2 cellular contexts compared by ENCODE assay signal in genomic region chr13:27952931-27953670, GRCh38.
A peak's percentile ranks its signal among the peaks of the same experiment; 100 is the strongest.
TF ChIP-seq lines count a peak whose summit lies in the region.

No MANE protein-coding gene starts in this region.

TF ChIP-seq in A549, 52 proteins besides CTCF, POLR2A, EP300 and RAD21:
- TF ChIP-seq HOXB13 (CRISPR knock-in tag; IDR thresholded peaks at IDR 0.05; ENCODE audit: low read depth) = no peak

TF ChIP-seq in GM23338, 12 proteins besides CTCF, POLR2A, EP300 and RAD21:
- TF ChIP-seq ETS1 (IDR thresholded peaks at IDR 0.05) (no peak), EZH2phosphoT487 (IDR thresholded peaks at IDR 0.05; ENCODE audit: unreplicated experiment) (peak; percentile 59), REST (IDR thresholded peaks at IDR 0.05; ENCODE audit: unreplicated experiment) (no peak), EZH2 (IDR thresholded peaks at IDR 0.05; ENCODE audit: low read depth, unreplicated experiment) (peak; percentile 76), NANOG (IDR thresholded peaks at IDR 0.05; ENCODE audit: borderline replicate concordance) (no peak), POLR2AphosphoS5 (IDR thresholded peaks at IDR 0.05; ENCODE audit: low read depth) (no peak), CREB1 (CRISPR knock-in tag; IDR thresholded peaks at IDR 0.05; ENCODE audit: low read depth) (no peak)
